Comparison of ENCODE assay signal across 8 cellular contexts in the genomic region with DNA sequence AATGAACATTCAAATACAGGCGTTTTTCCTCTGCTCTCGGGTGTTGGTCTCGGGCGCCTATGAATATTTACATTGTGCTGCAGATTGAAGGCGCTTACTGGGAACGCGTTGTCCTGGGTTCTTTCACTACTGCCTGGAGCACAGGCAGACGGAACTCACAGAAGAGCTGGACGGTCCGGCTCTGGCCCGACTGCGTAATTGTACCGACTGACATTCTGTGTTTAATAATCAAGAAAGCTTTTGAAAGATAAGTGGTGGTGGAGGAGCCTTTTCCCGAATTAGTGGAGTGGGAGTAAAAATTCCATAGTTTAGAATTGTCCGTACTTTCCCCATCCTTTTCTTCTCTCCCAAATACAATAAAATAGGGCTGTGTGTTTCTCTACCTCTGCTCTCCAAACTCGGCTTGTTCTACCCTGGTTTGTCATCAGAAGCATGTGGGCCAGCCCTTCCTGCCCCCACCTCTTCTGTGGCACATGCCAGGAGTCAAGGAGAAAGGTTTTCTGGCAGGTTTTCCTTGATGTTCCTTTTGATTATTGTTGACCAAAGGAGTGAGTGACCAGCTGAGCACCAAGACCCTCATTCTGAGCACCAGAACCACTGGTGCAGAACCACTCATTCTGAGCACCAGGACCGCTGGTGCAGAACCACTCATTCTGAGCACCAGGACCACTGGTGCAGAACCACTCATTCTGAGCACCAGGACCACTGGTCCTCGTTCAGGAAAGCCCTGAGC. TPM values are rescaled to one million over a fixed set of nuclear protein-coding genes. Genes with fewer than 3 reads are reported as not detected.
DNase-seq lines count a peak whose midpoint lies in the region; ATAC-seq and TF ChIP-seq lines count a peak whose summit lies in the region.

No MANE protein-coding gene starts in this region.

- H3K9me3 ChIP-seq in HUES48 (ENCODE audit: control insufficient read depth, insufficient read depth, low read length) (no peaks in the 10 kb centered on the region), muscle layer of colon (ENCODE audit: low read length) (no peaks in the 10 kb centered on the region)

- H3K36me3 ChIP-seq in HUES48 (ENCODE audit: control insufficient read depth, insufficient read depth, low read length): peaks cover 9% of the 10 kb centered on the region
- H3K36me3 ChIP-seq in muscle layer of colon (ENCODE audit: insufficient read depth, low read length): no peaks in the 10 kb centered on the region

- H3K9ac ChIP-seq in HUES48 (ENCODE audit: low read depth, low read length) (no peak overlapping the region), muscle layer of colon (ENCODE audit: low read length) (no peak overlapping the region)

- H3K27ac Mint-ChIP-seq in chondrocyte (ENCODE audit: unreplicated experiment): peak overlapping the region; percentile 50

- H3K9me3 Mint-ChIP-seq in chondrocyte (ENCODE audit: low read depth): no peaks in the 10 kb centered on the region

- H3K4me1 Mint-ChIP-seq in chondrocyte (ENCODE audit: low read depth): peaks cover 20% of the 10 kb centered on the region

- no peak for ATAC-seq in HG02970 (IDR thresholded peaks at IDR 0.05; ENCODE audit: low FRiP score, unreplicated experiment)
- ATAC-seq in left lobe of liver: no peak
- ATAC-seq in GM19452 (IDR thresholded peaks at IDR 0.05; ENCODE audit: unreplicated experiment): no peak

- H3K27ac ChIP-seq in HUES48 (ENCODE audit: low read depth, low read length) (no peak overlapping the region), muscle layer of colon (ENCODE audit: low read depth, low read length) (no peak overlapping the region)

- no peaks in the 10 kb centered on the region for H3K27me3 Mint-ChIP-seq in chondrocyte (ENCODE audit: low read depth)

- CTCF ChIA-PET in AG04449 (lab: Yijun Ruan, JAX): interaction anchor here (0.9 kb wide), 1 partner anchor 26 kb away, joined by 4 read pairs; no protein-coding TSS in a partner anchor

- H3K27me3 ChIP-seq in HUES48 (ENCODE audit: control insufficient read depth, insufficient read depth, low read length) (peaks cover 20% of the 10 kb centered on the region), muscle layer of colon (ENCODE audit: control insufficient read depth in 1 of 2, insufficient read depth in 2 of 2, low read length in 2 of 2) (peaks cover 10 to 38% of the 10 kb centered on the region in 2 donors)

- no peaks in the 10 kb centered on the region for H3K36me3 Mint-ChIP-seq in chondrocyte (ENCODE audit: low read depth)

- TF ChIP-seq CTCF in AG04449 (IDR thresholded peaks at IDR 0.05; ENCODE audit: insufficient read depth, low read length, missing control alignments) (no peak), chondrocyte (IDR thresholded peaks at IDR 0.05) (no peak)

- POLR2A ChIA-PET in AG04449 (lab: Yijun Ruan, JAX): no interaction called here

- H3K4me1 ChIP-seq in HUES48 (ENCODE audit: control insufficient read depth, insufficient read depth, low read length): peaks cover 17% of the 10 kb centered on the region
- H3K4me1 ChIP-seq in muscle layer of colon (ENCODE audit: insufficient read depth, low read length): peaks cover 8% of the 10 kb centered on the region

- DNase-seq in AG04449 (ENCODE audit: low read depth, low spot score): no peak
- no peak for DNase-seq in chondrocyte (ENCODE audit: low spot score)
- no peak for DNase-seq in left lobe of liver (ENCODE audit: low spot score)
- DNase-seq in NOMO-1 treated with dmso at 0.1 percent for 144 hours (lab: John Stamatoyannopoulos, UW; ENCODE audit: unreplicated experiment): no peak

- peak overlapping the region; percentile 70 for H3K4me3 Mint-ChIP-seq in chondrocyte (ENCODE audit: unreplicated experiment)

- H3K4me3 ChIP-seq in AG04449 (ENCODE audit: low read depth, low read length) (peak overlapping the region; percentile 58), HUES48 (ENCODE audit: low read depth, low read length) (peak overlapping the region; percentile 71), muscle layer of colon (ENCODE audit: low read depth in 1 of 2, low read length in 2 of 2) (peak overlapping the region; percentile 73 to 74)

RNA-seq across cellular contexts. Expression of gene FHDC1, which starts 2.3 kb away (rescaled TPM):
- total RNA-seq in chondrocyte (4.2 to 8.9 TPM (median 4.4 TPM) in 3 replicates), left lobe of liver (0.28 TPM)
